In genomic region chr13:45433381-45433790, GRCh38 we compare ENCODE assay signal across 26 cellular contexts. TPM values are rescaled to one million over a fixed set of nuclear protein-coding genes. Genes with fewer than 3 reads are reported as not detected.
A peak's percentile ranks its signal among the peaks of the same experiment; 100 is the strongest.
DNase-seq lines count a peak whose midpoint lies in the region; ATAC-seq and TF ChIP-seq lines count a peak whose summit lies in the region.
"Had no signal": no experiment of that assay in that cellular context is flagged by ENCODE, and none has a peak within 500 bp of the region (broad histone marks: within the 10 kb centered on the region; RNA-seq: fewer than 3 reads in every experiment).

No MANE protein-coding gene starts in this region.

- H3K9me3 Mint-ChIP-seq in WTC11 = no peaks in the 10 kb centered on the region
- H3K9me3 Mint-ChIP-seq: activated naive CD4-positive, alpha-beta T cell treated with anti-CD3 and anti-CD28 coated beads, Interleukin-2, amount 50 U/mL, for 72 hours; activated T-helper 2 cell treated with anti-CD3 and anti-CD28 coated beads, Interferon-gamma antibody, Interleukin-2, Interleukin-4, amounts not matched to agents 10 μg/mL and 5 μg/mL and 100 μg/mL, durations not matched to agents 14 hours and 24 hours and 36 hours; CD4-positive, alpha-beta T cell; stimulated activated naive CD8-positive, alpha-beta T cell treated with anti-CD3 and anti-CD28 coated beads, Interleukin-15, amount 100 ng/mL, for 72 hours had no signal

- peaks cover 5% of the 10 kb centered on the region; the same call in 1 of the 2 replicates for H3K4me1 Mint-ChIP-seq in WTC11
- H3K4me1 Mint-ChIP-seq: activated CD4-positive, alpha-beta T cell treated with anti-CD3 and anti-CD28 coated beads for 36 hours; stimulated activated naive CD8-positive, alpha-beta T cell treated with anti-CD3 and anti-CD28 coated beads, Interleukin-15, amount 100 ng/mL, for 72 hours had no signal

- CTCF ChIA-PET in WTC11 (lab: Charles Lee) = no interaction called here

- 0 out of 2 replicates have a peak overlapping the region, but pooled peaks have one; percentile 44 for H3K27ac ChIP-seq in C4-2B
- no peak overlapping the region for H3K27ac ChIP-seq in osteoblast (ENCODE audit: low read depth, low read length)
- H3K27ac ChIP-seq in dorsolateral prefrontal cortex = no peak overlapping the region
- H3K27ac ChIP-seq: esophagus muscularis mucosa, prostate gland had no signal

- H3K27ac Mint-ChIP-seq in WTC11 = no peak overlapping the region
- H3K27ac Mint-ChIP-seq: activated CD4-positive, alpha-beta T cell treated with anti-CD3 and anti-CD28 coated beads for 36 hours; activated CD8-positive, alpha-beta T cell treated with anti-CD3 and anti-CD28 coated beads, Interleukin-2, amount 10 ng/mL, durations not matched to agents 7 days and 5 days; activated naive CD4-positive, alpha-beta T cell treated with anti-CD3 and anti-CD28 coated beads, Interleukin-2, amount 50 U/mL, for 72 hours; activated T-helper 2 cell treated with anti-CD3 and anti-CD28 coated beads, Interferon-gamma antibody, Interleukin-2, Interleukin-4, amounts not matched to agents 10 μg/mL and 5 μg/mL and 100 μg/mL, durations not matched to agents 14 hours and 24 hours and 36 hours; CD4-positive, alpha-beta T cell; stimulated activated naive CD8-positive, alpha-beta T cell treated with anti-CD3 and anti-CD28 coated beads, Interleukin-15, amount 100 ng/mL, for 72 hours had no signal

- H3K4me2 ChIP-seq in osteoblast (ENCODE audit: insufficient read depth, low read length) = no peak overlapping the region

- peak overlapping the region; percentile 70 for H2AFZ ChIP-seq in osteoblast (ENCODE audit: low read length)

- no peaks in the 10 kb centered on the region for H3K36me3 Mint-ChIP-seq in WTC11
- H3K36me3 Mint-ChIP-seq: activated naive CD4-positive, alpha-beta T cell treated with anti-CD3 and anti-CD28 coated beads, Interleukin-2, amount 50 U/mL, for 72 hours had no signal

- no peaks in the 10 kb centered on the region for H3K27me3 Mint-ChIP-seq in WTC11 (ENCODE audit: low read depth)
- H3K27me3 Mint-ChIP-seq: activated CD4-positive, alpha-beta T cell treated with anti-CD3 and anti-CD28 coated beads for 36 hours; CD4-positive, alpha-beta T cell; stimulated activated naive CD8-positive, alpha-beta T cell treated with anti-CD3 and anti-CD28 coated beads, Interleukin-15, amount 100 ng/mL, for 72 hours had no signal

- H3K79me2 ChIP-seq in osteoblast (ENCODE audit: insufficient read depth, low read length) = no peaks in the 10 kb centered on the region

- H3K4me3 ChIP-seq in osteoblast (ENCODE audit: insufficient read depth, low read length) = no peak overlapping the region
- no peak overlapping the region for H3K4me3 ChIP-seq in dorsolateral prefrontal cortex
- H3K4me3 ChIP-seq: esophagus muscularis mucosa, HAP-1, prostate gland had no signal

- H3K9me3 ChIP-seq in osteoblast (ENCODE audit: low read depth, low read length) = no peaks in the 10 kb centered on the region
- H3K9me3 ChIP-seq: esophagus muscularis mucosa, HAP-1, prostate gland had no signal

- no peaks in the 10 kb centered on the region for H4K20me1 ChIP-seq in osteoblast (ENCODE audit: insufficient read depth, low read length)

- H3K36me3 ChIP-seq in osteoblast (ENCODE audit: insufficient read depth, low read length) = no peaks in the 10 kb centered on the region
- H3K36me3 ChIP-seq: esophagus muscularis mucosa, HAP-1, prostate gland had no signal

- H3K27me3 ChIP-seq in osteoblast (ENCODE audit: insufficient read depth, low read length) (no peaks in the 10 kb centered on the region), dorsolateral prefrontal cortex (no peaks in the 10 kb centered on the region)
- H3K27me3 ChIP-seq: esophagus muscularis mucosa had no signal

- no peak overlapping the region for H3K4me3 Mint-ChIP-seq in WTC11
- H3K4me3 Mint-ChIP-seq: activated CD4-positive, alpha-beta T cell treated with anti-CD3 and anti-CD28 coated beads for 36 hours; activated CD8-positive, alpha-beta T cell treated with anti-CD3 and anti-CD28 coated beads, Interleukin-2, amount 10 ng/mL, durations not matched to agents 7 days and 5 days; CD4-positive, alpha-beta T cell; stimulated activated naive CD8-positive, alpha-beta T cell treated with anti-CD3 and anti-CD28 coated beads, Interleukin-15, amount 100 ng/mL, for 72 hours had no signal

- POLR2A ChIA-PET in WTC11 (lab: Charles Lee) = no interaction called here

- ATAC-seq in WTC11 (no peak), HG03432 (IDR thresholded peaks at IDR 0.05; ENCODE audit: unreplicated experiment) (no peak), GM18861 (IDR thresholded peaks at IDR 0.05; ENCODE audit: unreplicated experiment) (no peak)
- ATAC-seq: activated CD4-positive, alpha-beta T cell treated with anti-CD3 and anti-CD28 coated beads for 36 hours; activated CD8-positive, alpha-beta T cell treated with anti-CD3 and anti-CD28 coated beads, Interleukin-2, amount 10 ng/mL, durations not matched to agents 7 days and 5 days; activated naive CD4-positive, alpha-beta T cell treated with anti-CD3 and anti-CD28 coated beads, Interleukin-2, amount 50 U/mL, for 72 hours; SK-N-SH treated with all-trans-retinoic acid at 6 μM for 48 hours; stimulated activated naive CD8-positive, alpha-beta T cell treated with anti-CD3 and anti-CD28 coated beads, Interleukin-15, amount 100 ng/mL, for 72 hours had no signal

- DNase-seq in fibroblast of peridontal ligament (ENCODE audit: extremely low read depth) (peak; percentile 4), islet precursor cell (peak; percentile 22), osteoblast (ENCODE audit: insufficient read length, low spot score, missing footprints) (no peak), dorsolateral prefrontal cortex (no peak), WTC11 (ENCODE audit: low spot score) (no peak)
- DNase-seq: activated CD4-positive, alpha-beta T cell treated with anti-CD3 and anti-CD28 coated beads for 36 hours; activated CD8-positive, alpha-beta T cell treated with anti-CD3 and anti-CD28 coated beads, Interleukin-2, amount 10 ng/mL, durations not matched to agents 7 days and 5 days; aorta; caudate nucleus; CD4-positive, alpha-beta T cell; DMS 273 treated with DMSO at 0.1 percent for 48 hours; mammary epithelial cell; NCI-H1694; RPMI8226; stimulated activated naive CD8-positive, alpha-beta T cell treated with anti-CD3 and anti-CD28 coated beads, Interleukin-15, amount 100 ng/mL, for 72 hours; T-helper 2 cell; trophoblast cell had no signal

- H3K4me1 ChIP-seq in osteoblast (ENCODE audit: insufficient read depth, low read length) = no peaks in the 10 kb centered on the region
- H3K4me1 ChIP-seq: esophagus muscularis mucosa, HAP-1, prostate gland had no signal

- intact Hi-C loops in dorsolateral prefrontal cortex (cut with DNase I) = no loop called here

- TF ChIP-seq CTCF in C4-2B (conservative IDR thresholded peaks at IDR 0.05) (no peak), osteoblast (IDR thresholded peaks at IDR 0.05; ENCODE audit: extremely low read depth, low read depth, low read length) (no peak), dorsolateral prefrontal cortex (IDR thresholded peaks at IDR 0.05 in 54 of 56, conservative IDR thresholded peaks at IDR 0.05 in 2 of 56; ENCODE audit: low read depth in 1 of 56, partially characterized antibody in 56 of 56) (no peak), WTC11 (IDR thresholded peaks at IDR 0.05) (no peak)

TF ChIP-seq in WTC11, 78 proteins besides CTCF, POLR2A, EP300 and RAD21 (continues in another document):
- TF ChIP-seq E2F1 (CRISPR knock-in tag; IDR thresholded peaks at IDR 0.05) = no peak
- TF ChIP-seq ZNF512 (CRISPR knock-in tag; IDR thresholded peaks at IDR 0.05; ENCODE audit: borderline replicate concordance) = no peak
- no peak for TF ChIP-seq ZMAT4 (CRISPR knock-in tag; IDR thresholded peaks at IDR 0.05)
- no peak for TF ChIP-seq SP1 (CRISPR knock-in tag; conservative IDR thresholded peaks at IDR 0.05)
- TF ChIP-seq ZSCAN18 (CRISPR knock-in tag; IDR thresholded peaks at IDR 0.05) = no peak

RNA-seq across cellular contexts. Expression of gene SLC25A30, which starts 15.2 kb away (rescaled TPM):
- total RNA-seq in osteoblast = 11.2 TPM in 2 replicates
- 10 to 100 TPM in 105 of 120 experiments, 1 to 10 TPM in 15; 7.9 to 24.9 (median 13.0) TPM for total RNA-seq in dorsolateral prefrontal cortex
- total RNA-seq in WTC11 (2021) = 8.2 to 9.8 TPM (median 8.6 TPM) in 3 replicates

RNA-seq across cellular contexts. Expression of gene COG3, which starts 31.4 kb away (rescaled TPM):
- total RNA-seq in osteoblast (33.3 and 35.5 TPM in 2 replicates), dorsolateral prefrontal cortex (10 to 100 TPM; 17.6 to 36.0 (median 27.1) TPM), WTC11 (2021) (17.0 to 21.6 TPM (median 19.6 TPM) in 3 replicates)

Comparison
In these comparisons a context has a peak if more than half of its experiments do, and no peak if none do; other contexts are left out.
1. DNase-seq: peak in fibroblast of peridontal ligament (single experiment) and islet precursor cell (single experiment); none in osteoblast (single experiment), dorsolateral prefrontal cortex (0 of 10) and WTC11 (single experiment).